21 cellular contexts compared by ENCODE assay signal in genomic region chr7:90337106-90337505, GRCh38. TPM values are rescaled to one million over a fixed set of nuclear protein-coding genes. Genes with fewer than 3 reads are reported as not detected.
"Had no signal": no experiment of that assay in that cellular context is flagged by ENCODE, and none has a peak within 500 bp of the region (broad histone marks: within the 10 kb centered on the region; RNA-seq: fewer than 3 reads in every experiment).

No MANE protein-coding gene starts in this region.

- H3K27ac ChIP-seq: esophagus squamous epithelium, left ventricle myocardium inferior, neutrophil, thyroid gland had no signal

- H3K27ac Mint-ChIP-seq: activated T-helper 17 cell treated with anti-CD3 and anti-CD28 coated beads, Interleukin-2, amount 50 U/mL, for 72 hours; brain; naive thymus-derived CD4-positive, alpha-beta T cell; stimulated activated naive B cell treated with anti-CD40 and anti-IgM and Interleukin-4, amounts not matched to agents 10 μg/mL and 1 μg/mL and 100 μg/mL, for 72 hours had no signal

- FAIRE-seq: endothelial cell of umbilical vein, islet of Langerhans had no signal

- DNase-seq: activated CD4-positive, alpha-beta T cell treated with anti-CD3 and anti-CD28 coated beads, Interleukin-2, amount 50 U/mL, for 4 hours; activated naive CD4-positive, alpha-beta T cell treated with Interleukin-2 at 50 U/mL for 16 hours; effector CD8-positive, alpha-beta T cell; esophagus squamous epithelium; foreskin melanocyte; head of caudate nucleus; left ventricle myocardium inferior; naive thymus-derived CD4-positive, alpha-beta T cell; posterior cingulate gyrus; stimulated activated CD4-positive, alpha-beta T cell treated with anti-CD3 and anti-CD28 coated beads, Interleukin-4, amount 100 ng/mL, for 1 hour; stimulated activated naive B cell treated with anti-CD40 and anti-IgM and Interleukin-4, amounts not matched to agents 10 μg/mL and 1 μg/mL and 100 μg/mL, for 72 hours; thyroid gland had no signal

- H3K9me3 Mint-ChIP-seq: activated T-helper 17 cell treated with anti-CD3 and anti-CD28 coated beads, Interleukin-2, amount 50 U/mL, for 72 hours; brain; central memory CD8-positive, alpha-beta T cell had no signal

- H3K4me1 Mint-ChIP-seq: activated T-helper 17 cell treated with anti-CD3 and anti-CD28 coated beads, Interleukin-2, amount 50 U/mL, for 72 hours; brain; central memory CD8-positive, alpha-beta T cell; naive thymus-derived CD4-positive, alpha-beta T cell; stimulated activated naive B cell treated with anti-CD40 and anti-IgM and Interleukin-4, amounts not matched to agents 10 μg/mL and 1 μg/mL and 100 μg/mL, for 72 hours had no signal

- H3K36me3 ChIP-seq: esophagus squamous epithelium, left ventricle myocardium inferior, neutrophil, thyroid gland had no signal

- H3K4me1 ChIP-seq: esophagus squamous epithelium, left ventricle myocardium inferior, thyroid gland had no signal

- H3K9me3 ChIP-seq: esophagus squamous epithelium, neutrophil, thyroid gland had no signal

- H3K36me3 Mint-ChIP-seq: brain; naive thymus-derived CD4-positive, alpha-beta T cell; stimulated activated naive B cell treated with anti-CD40 and anti-IgM and Interleukin-4, amounts not matched to agents 10 μg/mL and 1 μg/mL and 100 μg/mL, for 72 hours had no signal

- H3K27me3 ChIP-seq: thyroid gland had no signal

- H3K27me3 Mint-ChIP-seq: brain had no signal

- H3K4me3 ChIP-seq: esophagus squamous epithelium, left ventricle myocardium inferior, thyroid gland had no signal

- H3K4me3 Mint-ChIP-seq: activated T-helper 17 cell treated with anti-CD3 and anti-CD28 coated beads, Interleukin-2, amount 50 U/mL, for 72 hours; brain; central memory CD8-positive, alpha-beta T cell; stimulated activated naive B cell treated with anti-CD40 and anti-IgM and Interleukin-4, amounts not matched to agents 10 μg/mL and 1 μg/mL and 100 μg/mL, for 72 hours had no signal

RNA-seq across cellular contexts. Expression of gene FAM237B, which starts 16.0 kb away (rescaled TPM):
- total RNA-seq: activated T-helper 17 cell treated with anti-CD3 and anti-CD28 coated beads, Interleukin-2, amount 50 U/mL, for 72 hours; endothelial cell of umbilical vein; esophagus squamous epithelium; left ventricle myocardium inferior; mononuclear cell; naive thymus-derived CD4-positive, alpha-beta T cell; skeletal muscle tissue; thyroid gland; urinary bladder had no signal
- polyA plus RNA-seq: endothelial cell of umbilical vein; naive thymus-derived CD4-positive, alpha-beta T cell; urinary bladder had no signal
